ENCODE assay signal across 14 cellular contexts in genomic region chr9:95382433-95382832, GRCh38.
DNase-seq lines count a peak whose midpoint lies in the region; ATAC-seq and TF ChIP-seq lines count a peak whose summit lies in the region.
"Had no signal": no experiment of that assay in that cellular context is flagged by ENCODE, and none has a peak within 500 bp of the region (broad histone marks: within the 10 kb centered on the region; RNA-seq: fewer than 3 reads in every experiment).

No MANE protein-coding gene starts in this region.

- H4K20me1 ChIP-seq in SK-N-SH (ENCODE audit: insufficient read depth) = no peaks in the 10 kb centered on the region

- H3K23ac ChIP-seq in mesendoderm (ENCODE audit: low read length) = no peak overlapping the region

- no peaks in the 10 kb centered on the region for H3K79me2 ChIP-seq in SK-N-SH (ENCODE audit: insufficient read depth)
- H3K79me2 ChIP-seq in mesendoderm (ENCODE audit: control insufficient read depth, insufficient read depth, low read length) = no peaks in the 10 kb centered on the region

- 64% methylated on average over 10 of the region's 10 CpGs for WGBS in SK-N-SH (ENCODE audit: low lambda C conversion rate)
- no CpG with 5 or more reads among the region's 10 CpGs for WGBS in mesendoderm (ENCODE audit: extremely low coverage, insufficient coverage, low lambda C conversion rate)

- CTCF ChIA-PET in SK-N-SH (lab: Yijun Ruan, JAX) = interaction anchor here (0.7 to 2.0 kb wide), 4 partner anchors 8 to 65 kb away, joined by 3 to 4 read pairs (median 4); no protein-coding TSS in a partner anchor

- TF ChIP-seq CTCF in SK-N-SH (IDR thresholded peaks at IDR 0.05) (no peak), RWPE2 (IDR thresholded peaks at IDR 0.05; ENCODE audit: poor library complexity, severe bottlenecking) (no peak)

- no peak for DNase-seq in SK-N-SH
- peak; percentile 75 for DNase-seq in M059J (ENCODE audit: low read depth)
- DNase-seq in RWPE2 (ENCODE audit: low spot score) = no peak
- peak; percentile 44 for DNase-seq in mesendoderm
- DNase-seq in activated T-cell treated with anti-CD3 and anti-CD28 coated beads, Interleukin-2, amount 50 U/mL, for 1 hour = no peak
- no peak for DNase-seq in cerebellar cortex (ENCODE audit: low spot score)
- DNase-seq in ACHN = no peak
- DNase-seq: CD4-positive, CD25-positive, alpha-beta regulatory T cell; DND-41; NCI-H1694; NCI-H345; NCI-H774 had no signal

- ATAC-seq in SK-N-SH treated with all-trans-retinoic acid at 6 μM for 48 hours = no peak
- no peak for ATAC-seq in RWPE2 (ENCODE audit: low read depth)
- ATAC-seq: Right ventricle myocardium inferior had no signal

- H2BK15ac ChIP-seq in mesendoderm (replicated peaks; ENCODE audit: low read depth) = no peak overlapping the region

- H3K79me1 ChIP-seq in mesendoderm (ENCODE audit: low read length) = no peaks in the 10 kb centered on the region

- H2BK5ac ChIP-seq in mesendoderm (ENCODE audit: low read length) = peak overlapping the region; percentile 39

- H3K27ac ChIP-seq in SK-N-SH (ENCODE audit: low read depth in 2 of 2, low read length in 1 of 2) (no peak overlapping the region), RWPE2 (ENCODE audit: poor library complexity, severe bottlenecking) (peak overlapping the region; percentile 65), mesendoderm (ENCODE audit: low read depth, low read length) (no peak overlapping the region)

- H3K27me3 ChIP-seq in SK-N-SH (ENCODE audit: insufficient read depth) (no peaks in the 10 kb centered on the region), RWPE2 (ENCODE audit: insufficient read depth, poor library complexity, severe bottlenecking) (peaks cover 4% of the 10 kb centered on the region), mesendoderm (ENCODE audit: insufficient read depth, low read length, poor library complexity) (no peaks in the 10 kb centered on the region)

- H3K36me3 ChIP-seq in SK-N-SH (replicated peaks in 1 of 2; ENCODE audit: control insufficient read depth in 1 of 2, insufficient read depth in 2 of 2, low read length in 1 of 2) (no peaks in the 10 kb centered on the region), RWPE2 (ENCODE audit: low read depth) (no peaks in the 10 kb centered on the region), mesendoderm (ENCODE audit: control insufficient read depth, insufficient read depth, low read length) (no peaks in the 10 kb centered on the region)

- H2AFZ ChIP-seq in SK-N-SH (ENCODE audit: low read depth) = no peak overlapping the region

- H3K4me1 ChIP-seq in SK-N-SH (ENCODE audit: control insufficient read depth in 1 of 2, insufficient read depth in 2 of 2, low read depth in 1 of 2, low read length in 1 of 2) (peaks cover 8 to 9% of the 10 kb centered on the region in 2 experiments; a peak in 2 of 4 replicates), RWPE2 (ENCODE audit: insufficient read depth, poor library complexity, severe bottlenecking) (peaks cover 11% of the 10 kb centered on the region), mesendoderm (ENCODE audit: control insufficient read depth, low read depth, low read length) (peaks cover 19% of the 10 kb centered on the region)

- H2AK5ac ChIP-seq in mesendoderm (ENCODE audit: low read length) = no peak overlapping the region

- peaks cover 3% of the 10 kb centered on the region for H3F3A ChIP-seq in SK-N-SH (replicated peaks; ENCODE audit: insufficient read depth)

- in situ Hi-C loops in ACHN (cut with HindIII; ENCODE audit: low pct_ligation_motif_present, low pct_unique_long_range_greater_than_20kb, low sequenced_read_pairs) = no loop called here

- H3K9me3 ChIP-seq in SK-N-SH (no peaks in the 10 kb centered on the region), RWPE2 (ENCODE audit: severe bottlenecking) (no peaks in the 10 kb centered on the region)

- no peak overlapping the region for H4K5ac ChIP-seq in mesendoderm (ENCODE audit: low read length)

- POLR2A ChIA-PET in SK-N-SH (lab: Yijun Ruan, JAX) = no interaction called here

- H3K4me2 ChIP-seq in SK-N-SH = no peak overlapping the region
- H3K4me2 ChIP-seq in mesendoderm (ENCODE audit: low read length) = no peak overlapping the region

- TF ChIP-seq RAD21 in SK-N-SH (IDR thresholded peaks at IDR 0.05; ENCODE audit: low read length) = no peak

- no peak for TF ChIP-seq EP300 in SK-N-SH (IDR thresholded peaks at IDR 0.05; ENCODE audit: borderline replicate concordance in 1 of 2, low read depth in 1 of 2, low read length in 1 of 2)

- H3K4me3 ChIP-seq in SK-N-SH (ENCODE audit: low read depth in 2 of 2, low read length in 1 of 2) (no peak overlapping the region), RWPE2 (ENCODE audit: severe bottlenecking) (no peak overlapping the region), mesendoderm (ENCODE audit: low read length) (no peak overlapping the region)

- peak overlapping the region; percentile 52 for H3K18ac ChIP-seq in mesendoderm (ENCODE audit: low read length)

- peak overlapping the region; percentile 12 for H3K56ac ChIP-seq in mesendoderm (ENCODE audit: low read length)

- no peak overlapping the region for H2BK120ac ChIP-seq in mesendoderm (ENCODE audit: low read depth, low read length)

- H3K4ac ChIP-seq in mesendoderm (ENCODE audit: low read depth, low read length) = peak overlapping the region; percentile 89

- no peak overlapping the region for H4K8ac ChIP-seq in mesendoderm (ENCODE audit: low read depth, low read length)

- H3K9ac ChIP-seq in SK-N-SH (no peak overlapping the region), mesendoderm (ENCODE audit: low read length) (no peak overlapping the region)

- H3K9me2 ChIP-seq in SK-N-SH = no peaks in the 10 kb centered on the region

TF ChIP-seq in SK-N-SH, 30 proteins besides CTCF, POLR2A, EP300 and RAD21:
- TF ChIP-seq MAX (IDR thresholded peaks at IDR 0.05; ENCODE audit: low read depth) = no peak
- TF ChIP-seq POLR2AphosphoS5 (IDR thresholded peaks at IDR 0.05; ENCODE audit: low read depth, low read length) = no peak
- TF ChIP-seq CHD2 (IDR thresholded peaks at IDR 0.05; ENCODE audit: low read length, partially characterized antibody) = no peak
- peak; percentile 57 for TF ChIP-seq NFIC (IDR thresholded peaks at IDR 0.05; ENCODE audit: borderline replicate concordance)
- no peak for TF ChIP-seq RCOR1 (IDR thresholded peaks at IDR 0.05; ENCODE audit: low read length)
- TF ChIP-seq GATA2 (CRISPR knock-in tag; IDR thresholded peaks at IDR 0.05) = peak; percentile 85
- no peak for TF ChIP-seq RFX5 (IDR thresholded peaks at IDR 0.05; ENCODE audit: low read length)
- TF ChIP-seq NRF1 (IDR thresholded peaks at IDR 0.05; ENCODE audit: low read depth, low read length) = no peak
- no peak for TF ChIP-seq FOSL2 (IDR thresholded peaks at IDR 0.05; ENCODE audit: borderline replicate concordance, low read depth)
- no peak for TF ChIP-seq FOXJ3 (CRISPR knock-in tag; IDR thresholded peaks at IDR 0.05)
- no peak for TF ChIP-seq YY1 (IDR thresholded peaks at IDR 0.05; ENCODE audit: low read depth)
- no peak for TF ChIP-seq TEAD4 (IDR thresholded peaks at IDR 0.05; ENCODE audit: borderline replicate concordance, insufficient read depth)
- TF ChIP-seq SMC3 (IDR thresholded peaks at IDR 0.05; ENCODE audit: low read depth, low read length) = no peak
- TF ChIP-seq MEF2A (IDR thresholded peaks at IDR 0.05; ENCODE audit: borderline replicate concordance, low read depth) = no peak

TF ChIP-seq in SK-N-SH treated with all-trans-retinoic acid at 6 μM for 48 hours, 23 proteins besides CTCF, POLR2A, EP300 and RAD21:
- no peak for TF ChIP-seq PPARA (CRISPR knock-in tag; IDR thresholded peaks at IDR 0.05; ENCODE audit: borderline replicate concordance)
- TF ChIP-seq ZC3H10 (CRISPR knock-in tag; IDR thresholded peaks at IDR 0.05) = no peak
- TF ChIP-seq CSDC2 (CRISPR knock-in tag; IDR thresholded peaks at IDR 0.05) = no peak
- TF ChIP-seq ARNTL (CRISPR knock-in tag; IDR thresholded peaks at IDR 0.05; ENCODE audit: borderline replicate concordance, low read depth) = no peak
- TF ChIP-seq TSHZ2 (CRISPR knock-in tag; IDR thresholded peaks at IDR 0.05) = no peak
- no peak for TF ChIP-seq TOX (CRISPR knock-in tag; IDR thresholded peaks at IDR 0.05; ENCODE audit: borderline replicate concordance)
- no peak for TF ChIP-seq RARB (CRISPR knock-in tag; IDR thresholded peaks at IDR 0.05)
- TF ChIP-seq GLIS3 (CRISPR knock-in tag; IDR thresholded peaks at IDR 0.05) = no peak
TF ChIP-seq in SK-N-SH treated with all-trans-retinoic acid at 6 μM for 48 hours: peak in this region for 0.

Comparison
In these comparisons a context has a peak if more than half of its experiments do, and no peak if none do; other contexts are left out.
1. DNase-seq: peak in M059J (single experiment) and mesendoderm (single experiment); none in SK-N-SH (single experiment), RWPE2 (single experiment), activated T-cell treated with anti-CD3 and anti-CD28 coated beads, Interleukin-2, amount 50 U/mL, for 1 hour (single experiment), cerebellar cortex (single experiment) and ACHN (single experiment).